Comparison of ENCODE assay signal across 12 cellular contexts in genomic region chr5:175539936-175540335, GRCh38.
DNase-seq lines count a peak whose midpoint lies in the region; ATAC-seq and TF ChIP-seq lines count a peak whose summit lies in the region.
"Had no signal": no experiment of that assay in that cellular context is flagged by ENCODE, and none has a peak within 500 bp of the region (broad histone marks: within the 10 kb centered on the region; RNA-seq: fewer than 3 reads in every experiment).

No MANE protein-coding gene starts in this region.

- ATAC-seq in HG03439 (IDR thresholded peaks at IDR 0.05; ENCODE audit: unreplicated experiment), result no peak
- no peak for ATAC-seq in HG03108 (IDR thresholded peaks at IDR 0.05; ENCODE audit: unreplicated experiment)
- ATAC-seq: CD8-positive, alpha-beta T cell had no signal

- H4K20me1 ChIP-seq in H9 (ENCODE audit: control insufficient read depth, insufficient read depth, insufficient read length) (no peaks in the 10 kb centered on the region), neural progenitor cell (ENCODE audit: low read depth) (no peaks in the 10 kb centered on the region)

- H3T11ph ChIP-seq in H9 (ENCODE audit: low read length), result no peak overlapping the region

- H3K23ac ChIP-seq in H9 (ENCODE audit: insufficient read length, low read depth, low read length), result no peak overlapping the region

- no peak overlapping the region for H3K4me3 Mint-ChIP-seq in H9
- no peak overlapping the region for H3K4me3 Mint-ChIP-seq in endodermal cell
- no peak overlapping the region for H3K4me3 Mint-ChIP-seq in neural progenitor cell
- H3K4me3 Mint-ChIP-seq: CD8-positive, alpha-beta T cell had no signal

- H3K9me3 Mint-ChIP-seq in H9, result no peaks in the 10 kb centered on the region; a peak in 1 of 5 replicates
- no peaks in the 10 kb centered on the region for H3K9me3 Mint-ChIP-seq in endodermal cell
- H3K9me3 Mint-ChIP-seq in neural progenitor cell, result no peaks in the 10 kb centered on the region

- peaks cover 40 to 47% of the 10 kb centered on the region in 2 experiments for H3K4me1 Mint-ChIP-seq in H9
- H3K4me1 Mint-ChIP-seq in endodermal cell, result peaks cover 13% of the 10 kb centered on the region
- H3K4me1 Mint-ChIP-seq in neural progenitor cell, result peaks cover 10% of the 10 kb centered on the region

- H3K4me1 ChIP-seq in H9 (ENCODE audit: insufficient read depth, low read length) (peaks cover 8% of the 10 kb centered on the region; the same call in 1 of the 2 replicates), endodermal cell (ENCODE audit: control insufficient read depth, insufficient read depth, low read length) (peaks cover 5% of the 10 kb centered on the region), neural progenitor cell (peaks cover 8% of the 10 kb centered on the region)
- H3K4me1 ChIP-seq: Caco-2 had no signal

- DNase-seq in H9, result no peak
- no peak for DNase-seq in endodermal cell
- DNase-seq in neural progenitor cell (ENCODE audit: low spot score), result no peak
- DNase-seq in NCI-H2081 (lab: John Stamatoyannopoulos, UW), result no peak
- DNase-seq: C1 segment of cervical spinal cord; Caco-2; CD8-positive, alpha-beta T cell; DMS153; DND-41; HCEC 1CT had no signal

- H3K36me3 Mint-ChIP-seq in H9 (ENCODE audit: insufficient read depth in 1 of 3, low read depth in 3 of 3), result no peaks in the 10 kb centered on the region; a peak in 1 of 7 replicates
- no peaks in the 10 kb centered on the region for H3K36me3 Mint-ChIP-seq in endodermal cell (ENCODE audit: low read depth)
- no peaks in the 10 kb centered on the region for H3K36me3 Mint-ChIP-seq in neural progenitor cell
- H3K36me3 Mint-ChIP-seq: CD8-positive, alpha-beta T cell had no signal

- H4K5ac ChIP-seq in H9 (ENCODE audit: insufficient read length, low read depth, low read length), result no peak overlapping the region

- no peak overlapping the region for H2BK120ac ChIP-seq in H9 (ENCODE audit: low read depth, low read length, poor library complexity, severe bottlenecking)

- H3K4me2 ChIP-seq in H9 (ENCODE audit: insufficient read depth, insufficient read length, low read length) (no peak overlapping the region), neural progenitor cell (no peak overlapping the region)

- no peaks in the 10 kb centered on the region for H3K23me2 ChIP-seq in H9 (ENCODE audit: insufficient read length, low read depth, low read length, poor library complexity, severe bottlenecking)

- no peaks in the 10 kb centered on the region for H3F3A ChIP-seq in neural progenitor cell (ENCODE audit: low read depth)

- H3K27ac ChIP-seq in H9 (ENCODE audit: insufficient read length, low read depth, low read length), result no peak overlapping the region
- no peak overlapping the region for H3K27ac ChIP-seq in endodermal cell (ENCODE audit: low read depth, low read length)
- no peak overlapping the region for H3K27ac ChIP-seq in neural progenitor cell

- H3K9me3 ChIP-seq in H9 (ENCODE audit: control insufficient read depth, low read depth, low read length), result no peaks in the 10 kb centered on the region
- no peaks in the 10 kb centered on the region for H3K9me3 ChIP-seq in endodermal cell (ENCODE audit: control insufficient read depth, low read length)
- no peaks in the 10 kb centered on the region for H3K9me3 ChIP-seq in neural progenitor cell (ENCODE audit: low read depth)
- H3K9me3 ChIP-seq: Caco-2 had no signal

- H3K18ac ChIP-seq in H9 (ENCODE audit: insufficient read length, low read depth, low read length), result no peak overlapping the region

- TF ChIP-seq CTCF in H9 (conservative IDR thresholded peaks at IDR 0.05) (peak; percentile 41; the same call in 1 of the 3 replicates), endodermal cell (conservative IDR thresholded peaks at IDR 0.05) (peak; percentile 58), neural progenitor cell (IDR thresholded peaks at IDR 0.05) (peak; percentile 21)

- no peak overlapping the region for H3K14ac ChIP-seq in H9 (ENCODE audit: insufficient read depth, low read length)

- no peak overlapping the region for H2BK5ac ChIP-seq in H9 (ENCODE audit: insufficient read length, low read length)

- H3K9ac ChIP-seq in H9 (ENCODE audit: extremely low read depth, insufficient read length, low read length) (no peak overlapping the region), endodermal cell (ENCODE audit: extremely low read depth, low read length, poor library complexity, severe bottlenecking) (no peak overlapping the region), neural progenitor cell (no peak overlapping the region)

- H3K79me1 ChIP-seq in H9 (ENCODE audit: insufficient read depth, low read depth, low read length, poor library complexity, severe bottlenecking), result no peaks in the 10 kb centered on the region

- WGBS in H9 (ENCODE audit: extremely low coverage, insufficient read length, low lambda C conversion rate), result no CpG with 5 or more reads among the region's 2 CpGs
- 86% methylated on average over 2 of the region's 2 CpGs; no CpG with 5 or more reads in 1 of the 2 experiments for WGBS in endodermal cell (ENCODE audit: insufficient coverage in 1 of 2, insufficient read length in 1 of 2), 2 experiments

- H4K91ac ChIP-seq in H9 (ENCODE audit: insufficient read length, low read depth, low read length), result no peak overlapping the region

- no peak overlapping the region for H3K56ac ChIP-seq in H9 (ENCODE audit: insufficient read length, low read depth, low read length)

- H3K79me2 ChIP-seq in H9 (ENCODE audit: insufficient read depth, low read length) (no peaks in the 10 kb centered on the region), neural progenitor cell (ENCODE audit: low read depth) (no peaks in the 10 kb centered on the region)

- no peak overlapping the region for H2BK20ac ChIP-seq in H9 (ENCODE audit: low read depth, low read length, poor library complexity, severe bottlenecking)

- H2BK12ac ChIP-seq in H9 (ENCODE audit: insufficient read length, low read depth, low read length), result no peak overlapping the region

- H3K4me3 ChIP-seq in endodermal cell (ENCODE audit: low read length) (no peak overlapping the region), neural progenitor cell (no peak overlapping the region)

- H3K27me3 Mint-ChIP-seq in H9 (ENCODE audit: low read depth) (peaks cover 7% of the 10 kb centered on the region; the same call in 1 of the 2 replicates), endodermal cell (ENCODE audit: insufficient read depth) (peaks cover 10% of the 10 kb centered on the region), neural progenitor cell (ENCODE audit: insufficient read depth, low read depth) (peaks cover 3% of the 10 kb centered on the region)

- H4K8ac ChIP-seq in H9 (replicated peaks; ENCODE audit: insufficient read length, low read depth, low read length), result no peak overlapping the region

- H2BK15ac ChIP-seq in H9 (ENCODE audit: low read depth, low read length), result no peak overlapping the region

- H3K36me3 ChIP-seq in endodermal cell (ENCODE audit: control insufficient read depth, insufficient read depth, low read length) (no peaks in the 10 kb centered on the region), neural progenitor cell (no peaks in the 10 kb centered on the region)

- H3K27ac Mint-ChIP-seq in H9 (no peak overlapping the region), endodermal cell (no peak overlapping the region), neural progenitor cell (no peak overlapping the region)
- H3K27ac Mint-ChIP-seq: CD8-positive, alpha-beta T cell had no signal

- peaks cover 2% of the 10 kb centered on the region; the same call in 1 of the 2 replicates for H3K27me3 ChIP-seq in H9 (ENCODE audit: insufficient read depth, low read length)
- H3K27me3 ChIP-seq in endodermal cell (ENCODE audit: control insufficient read depth, insufficient read depth, low read length, poor library complexity, severe bottlenecking), result peaks cover 14% of the 10 kb centered on the region
- no peaks in the 10 kb centered on the region for H3K27me3 ChIP-seq in neural progenitor cell

- no peak overlapping the region for H3K4ac ChIP-seq in H9 (ENCODE audit: low read depth, low read length)

- no peak overlapping the region for H2AK5ac ChIP-seq in H9 (ENCODE audit: insufficient read length, low read length)

- H2AFZ ChIP-seq in H9 (ENCODE audit: low read length) (no peak overlapping the region), neural progenitor cell (replicated peaks) (no peak overlapping the region)
